Comparison of ENCODE assay signal across 14 cellular contexts in the genomic region with DNA sequence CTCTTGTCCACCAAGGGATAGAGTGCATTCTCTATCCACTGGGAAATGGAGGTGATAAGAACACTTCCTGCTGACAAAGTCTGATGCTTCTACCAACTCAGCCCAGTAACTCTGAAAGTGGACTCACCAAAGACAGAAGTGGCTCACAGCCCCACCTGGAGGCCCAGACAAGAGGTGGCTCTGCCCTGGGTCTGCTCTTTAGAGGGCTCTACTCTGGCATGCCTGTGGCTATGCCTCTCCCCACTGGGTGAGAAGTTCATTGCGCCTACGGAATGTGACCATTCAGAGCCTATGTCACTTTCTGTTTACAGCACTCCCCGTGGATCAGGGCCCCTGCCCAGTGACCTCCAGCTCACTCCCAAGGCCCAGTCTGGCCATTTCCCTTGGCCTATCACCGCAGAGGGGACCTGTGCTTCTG. TPM values are rescaled to one million over a fixed set of nuclear protein-coding genes. Genes with fewer than 3 reads are reported as not detected.
A peak's percentile ranks its signal among the peaks of the same experiment; 100 is the strongest.
DNase-seq lines count a peak whose midpoint lies in the region; ATAC-seq, FAIRE-seq and TF ChIP-seq lines count a peak whose summit lies in the region.
"Had no signal": no experiment of that assay in that cellular context is flagged by ENCODE, and none has a peak within 500 bp of the region (broad histone marks: within the 10 kb centered on the region; RNA-seq: fewer than 3 reads in every experiment).

No MANE protein-coding gene starts in this region.

- no peaks in the 10 kb centered on the region for H4K20me1 ChIP-seq in PC-9 (ENCODE audit: insufficient read depth)

- peaks cover 24% of the 10 kb centered on the region for H3F3A ChIP-seq in PC-9 (ENCODE audit: insufficient read depth, low read depth)

- no peaks in the 10 kb centered on the region for H3K9me3 Mint-ChIP-seq in activated naive CD4-positive, alpha-beta T cell treated with anti-CD3 and anti-CD28 coated beads for 36 hours
- H3K9me3 Mint-ChIP-seq: activated CD4-positive, alpha-beta T cell treated with anti-CD3 and anti-CD28 coated beads, Interleukin-2, amount 10 ng/mL, durations not matched to agents 7 days and 5 days had no signal

- FAIRE-seq in small intestine (lab: Jason Lieb, UNC), result no peak

- no TSS peak for BruUV-seq in PC-9 (replicated peaks; lab: Mats Ljungman, UMichigan)

- H3K27me3 Mint-ChIP-seq in activated naive CD4-positive, alpha-beta T cell treated with anti-CD3 and anti-CD28 coated beads for 36 hours (ENCODE audit: low read depth), result peaks cover 27% of the 10 kb centered on the region

- no peak for ATAC-seq in HG02884 (IDR thresholded peaks at IDR 0.05; ENCODE audit: unreplicated experiment)
- ATAC-seq: heart right ventricle had no signal

- H2AFZ ChIP-seq in PC-9, result no peak overlapping the region

- DNase-seq in activated naive CD4-positive, alpha-beta T cell treated with anti-CD3 and anti-CD28 coated beads for 36 hours, result peak; percentile 33
- DNase-seq in activated naive CD4-positive, alpha-beta T cell treated with anti-CD3 and anti-CD28 coated beads, Interleukin-2, amount 50 U/mL, for 16 hours, result no peak
- DNase-seq in PC-9, result peak; percentile 61 to 71
- DNase-seq in fibroblast of the aortic adventitia (ENCODE audit: low read depth), result peak; percentile 35
- peak; percentile 54 for DNase-seq in small intestine
- no peak for DNase-seq in cerebellum (ENCODE audit: low spot score)
- DNase-seq in esophagus squamous epithelium (lab: John Stamatoyannopoulos, UW), result no peak
- DNase-seq: activated CD4-positive, alpha-beta T cell treated with anti-CD3 and anti-CD28 coated beads, Interleukin-2, amount 10 ng/mL, durations not matched to agents 7 days and 5 days; heart right ventricle; midbrain; NCI-H510A treated with DMSO at 0.1 percent for 48 hours; testis had no signal

- H3K4me3 ChIP-seq in PC-9 (no peak overlapping the region), fibroblast of the aortic adventitia (ENCODE audit: low read depth, low read length) (no peak overlapping the region), small intestine (ENCODE audit: low read depth in 1 of 2, low read length in 2 of 2) (no peak overlapping the region), esophagus squamous epithelium (no peak overlapping the region)
- H3K4me3 ChIP-seq: heart right ventricle, SK-N-MC, testis had no signal

- TF ChIP-seq CTCF in PC-9 (conservative IDR thresholded peaks at IDR 0.05), result no peak
- peak; percentile 24 for TF ChIP-seq CTCF in fibroblast of the aortic adventitia (IDR thresholded peaks at IDR 0.05; ENCODE audit: insufficient read depth, low read length)
- peak in 1 of 6 experiments; percentile 44 for TF ChIP-seq CTCF in esophagus squamous epithelium (IDR thresholded peaks at IDR 0.05)

- no peaks in the 10 kb centered on the region for H3K9me2 ChIP-seq in PC-9 (ENCODE audit: insufficient read depth)

- peaks cover 15% of the 10 kb centered on the region for H3K4me1 Mint-ChIP-seq in activated naive CD4-positive, alpha-beta T cell treated with anti-CD3 and anti-CD28 coated beads for 36 hours (ENCODE audit: low read depth)

- no peaks in the 10 kb centered on the region for H3K36me3 Mint-ChIP-seq in activated naive CD4-positive, alpha-beta T cell treated with anti-CD3 and anti-CD28 coated beads for 36 hours (ENCODE audit: low read depth)

- H3K4me2 ChIP-seq in PC-9, result no peak overlapping the region

- no peak overlapping the region for H3K4me3 Mint-ChIP-seq in activated naive CD4-positive, alpha-beta T cell treated with anti-CD3 and anti-CD28 coated beads for 36 hours
- H3K4me3 Mint-ChIP-seq: activated CD4-positive, alpha-beta T cell treated with anti-CD3 and anti-CD28 coated beads, Interleukin-2, amount 10 ng/mL, durations not matched to agents 7 days and 5 days had no signal

- no peak overlapping the region for H3K27ac Mint-ChIP-seq in activated naive CD4-positive, alpha-beta T cell treated with anti-CD3 and anti-CD28 coated beads for 36 hours
- H3K27ac Mint-ChIP-seq: activated CD4-positive, alpha-beta T cell treated with anti-CD3 and anti-CD28 coated beads, Interleukin-2, amount 10 ng/mL, durations not matched to agents 7 days and 5 days had no signal

- 74 to 77% (median 76%) methylated on average over 4 of the region's 4 CpGs for WGBS in small intestine, 3 donors
- no CpG with 5 or more reads among the region's 4 CpGs for WGBS in esophagus squamous epithelium, 2 donors

- POLR2A ChIA-PET in PC-9 (lab: Charles Lee; ENCODE audit: unreplicated experiment), result no interaction called here

- intact Hi-C loops in activated naive CD4-positive, alpha-beta T cell treated with anti-CD3 and anti-CD28 coated beads for 36 hours (cut with micrococcal nuclease), result no loop called here
- intact Hi-C loops in PC-9 (cut with micrococcal nuclease; ENCODE audit: unreplicated experiment) (no loop called here), esophagus squamous epithelium (cut with DNase I) (no loop called here)

- CTCF ChIA-PET in activated naive CD4-positive, alpha-beta T cell treated with anti-CD3 and anti-CD28 coated beads for 36 hours (lab: Charles Lee), result interaction anchor here (0.6 kb wide), 1 partner anchor 45 kb away, joined by 3 read pairs; no protein-coding TSS in a partner anchor
- CTCF ChIA-PET in PC-9 (lab: Charles Lee), result interaction anchor here (0.6 kb wide), 2 partner anchors 43 to 98 kb away, joined by 3 to 5 read pairs; no protein-coding TSS in a partner anchor

- H3K4me1 ChIP-seq in PC-9 (replicated peaks; ENCODE audit: insufficient read depth) (peaks cover 30% of the 10 kb centered on the region), small intestine (ENCODE audit: control insufficient read depth in 2 of 2, insufficient read depth in 1 of 2, low read depth in 1 of 2, low read length in 1 of 2) (no peaks in the 10 kb centered on the region), esophagus squamous epithelium (peaks cover 8 to 20% (median 12%) of the 10 kb centered on the region in 3 donors)
- H3K4me1 ChIP-seq: heart right ventricle, testis had no signal

- H3K9me3 ChIP-seq in PC-9 (ENCODE audit: insufficient read depth, low read depth), result peaks cover 15% of the 10 kb centered on the region; the same call in 1 of the 2 replicates
- H3K9me3 ChIP-seq in small intestine (ENCODE audit: control insufficient read depth, low read depth), result no peaks in the 10 kb centered on the region
- H3K9me3 ChIP-seq in esophagus squamous epithelium, result no peaks in the 10 kb centered on the region
- H3K9me3 ChIP-seq: heart right ventricle, testis had no signal

- no peaks in the 10 kb centered on the region for H3K79me2 ChIP-seq in PC-9 (ENCODE audit: low read depth)

- H3K36me3 ChIP-seq in PC-9 (ENCODE audit: low read depth) (no peaks in the 10 kb centered on the region), small intestine (ENCODE audit: control insufficient read depth in 2 of 2, insufficient read depth in 2 of 2, low read length in 2 of 2) (no peaks in the 10 kb centered on the region), esophagus squamous epithelium (no peaks in the 10 kb centered on the region)
- H3K36me3 ChIP-seq: heart right ventricle had no signal

- H3K27ac ChIP-seq in PC-9 (no peak overlapping the region), small intestine (ENCODE audit: low read depth in 1 of 2, low read length in 1 of 2) (no peak overlapping the region), esophagus squamous epithelium (no peak overlapping the region)
- H3K27ac ChIP-seq: heart right ventricle, SK-N-MC, testis had no signal

- H3K27me3 ChIP-seq in PC-9 (ENCODE audit: insufficient read depth, low read depth) (no peaks in the 10 kb centered on the region), small intestine (ENCODE audit: control insufficient read depth in 2 of 2, insufficient read depth in 2 of 2, low read length in 2 of 2) (no peaks in the 10 kb centered on the region), esophagus squamous epithelium (no peaks in the 10 kb centered on the region)
- H3K27me3 ChIP-seq: heart right ventricle, testis had no signal

- TF ChIP-seq POLR2A in esophagus squamous epithelium (IDR thresholded peaks at IDR 0.05), result no peak

RNA-seq across cellular contexts. Expression of a gene that starts 13.5 kb away (rescaled TPM):
- not detected for total RNA-seq in activated naive CD4-positive, alpha-beta T cell treated with anti-CD3 and anti-CD28 coated beads for 36 hours
- total RNA-seq in PC-9 (2021) (5.7 and 7.7 TPM in 2 replicates), fibroblast of the aortic adventitia (ENCODE audit: low replicate concordance) (3.1 TPM in 1 of 2 replicates, not detected in the other), cerebellum (0.54 TPM), esophagus squamous epithelium (10 to 100 TPM in 3 of 4 donors, 1 to 10 TPM in 1; 2.3 to 54.0 (median 39.0) TPM)
- polyA plus RNA-seq in small intestine, result 10 to 100 TPM; 29.8 to 39.6 (median 34.9) TPM

Comparison
In these comparisons a context has a peak if more than half of its experiments do, and no peak if none do; other contexts are left out.
1. DNase-seq: peak in activated naive CD4-positive, alpha-beta T cell treated with anti-CD3 and anti-CD28 coated beads for 36 hours (single experiment), PC-9 (2 of 2), fibroblast of the aortic adventitia (single experiment) and small intestine (single experiment); none in activated naive CD4-positive, alpha-beta T cell treated with anti-CD3 and anti-CD28 coated beads, Interleukin-2, amount 50 U/mL, for 16 hours (single experiment), cerebellum (single experiment) and esophagus squamous epithelium (single experiment).